In genomic region chr3:63993653-63994079, GRCh38 we compare ENCODE assay signal across 1 cellular context.
TF ChIP-seq lines count a peak whose summit lies in the region.

No MANE protein-coding gene starts in this region.

TF ChIP-seq in HepG2, 621 proteins besides CTCF, POLR2A, EP300 and RAD21 (continued from another document):
- no peak for TF ChIP-seq ZBTB4 (CRISPR knock-in tag; IDR thresholded peaks at IDR 0.05; ENCODE audit: borderline replicate concordance)
- no peak for TF ChIP-seq ZNF263 (CRISPR knock-in tag; IDR thresholded peaks at IDR 0.05)
- TF ChIP-seq ZKSCAN5 (CRISPR knock-in tag; IDR thresholded peaks at IDR 0.05): no peak
- no peak for TF ChIP-seq RARG (CRISPR knock-in tag; IDR thresholded peaks at IDR 0.05; ENCODE audit: low read depth)
- TF ChIP-seq MYNN (CRISPR knock-in tag; IDR thresholded peaks at IDR 0.05; ENCODE audit: low read depth): no peak
- TF ChIP-seq ZFX (CRISPR knock-in tag; IDR thresholded peaks at IDR 0.05; ENCODE audit: low read depth): peak; percentile 53; the same call in 1 of the 2 replicates
- TF ChIP-seq MXD1 (CRISPR knock-in tag; IDR thresholded peaks at IDR 0.05): no peak
- TF ChIP-seq ETS1 (CRISPR knock-in tag; IDR thresholded peaks at IDR 0.05): no peak
- TF ChIP-seq ZNF773 (CRISPR knock-in tag; IDR thresholded peaks at IDR 0.05; ENCODE audit: borderline replicate concordance): no peak
- TF ChIP-seq NFYB (CRISPR knock-in tag; IDR thresholded peaks at IDR 0.05): no peak
- TF ChIP-seq LRRFIP1 (CRISPR knock-in tag; conservative IDR thresholded peaks at IDR 0.05): no peak
- TF ChIP-seq PRMT3 (CRISPR knock-in tag; IDR thresholded peaks at IDR 0.05; ENCODE audit: borderline replicate concordance, low read depth): no peak
- TF ChIP-seq HOMEZ (CRISPR knock-in tag; IDR thresholded peaks at IDR 0.05; ENCODE audit: low read depth): peak; percentile 23; the same call in 1 of the 2 replicates
- TF ChIP-seq ESRRA (CRISPR knock-in tag; IDR thresholded peaks at IDR 0.05; ENCODE audit: low read depth): no peak
- no peak for TF ChIP-seq TAF15 (IDR thresholded peaks at IDR 0.05; ENCODE audit: low read depth, low read length, poor library complexity, severe bottlenecking)
- peak; percentile 30; the same call in 1 of the 2 replicates for TF ChIP-seq ELF3 (CRISPR knock-in tag; IDR thresholded peaks at IDR 0.05)
- TF ChIP-seq ZNF570 (CRISPR knock-in tag; IDR thresholded peaks at IDR 0.05; ENCODE audit: borderline replicate concordance): no peak
- TF ChIP-seq SMC3 (IDR thresholded peaks at IDR 0.05; ENCODE audit: low read length): peak; percentile 94
- TF ChIP-seq ZBTB26 (CRISPR knock-in tag; IDR thresholded peaks at IDR 0.05; ENCODE audit: borderline replicate concordance): 0 out of 2 replicates have a peak, but pooled peaks have one; percentile 46
- no peak for TF ChIP-seq ZFP41 (CRISPR knock-in tag; IDR thresholded peaks at IDR 0.05; ENCODE audit: borderline replicate concordance)
- peak; percentile 65 for TF ChIP-seq BCL6 (CRISPR knock-in tag; IDR thresholded peaks at IDR 0.05)
